In the genomic region with DNA sequence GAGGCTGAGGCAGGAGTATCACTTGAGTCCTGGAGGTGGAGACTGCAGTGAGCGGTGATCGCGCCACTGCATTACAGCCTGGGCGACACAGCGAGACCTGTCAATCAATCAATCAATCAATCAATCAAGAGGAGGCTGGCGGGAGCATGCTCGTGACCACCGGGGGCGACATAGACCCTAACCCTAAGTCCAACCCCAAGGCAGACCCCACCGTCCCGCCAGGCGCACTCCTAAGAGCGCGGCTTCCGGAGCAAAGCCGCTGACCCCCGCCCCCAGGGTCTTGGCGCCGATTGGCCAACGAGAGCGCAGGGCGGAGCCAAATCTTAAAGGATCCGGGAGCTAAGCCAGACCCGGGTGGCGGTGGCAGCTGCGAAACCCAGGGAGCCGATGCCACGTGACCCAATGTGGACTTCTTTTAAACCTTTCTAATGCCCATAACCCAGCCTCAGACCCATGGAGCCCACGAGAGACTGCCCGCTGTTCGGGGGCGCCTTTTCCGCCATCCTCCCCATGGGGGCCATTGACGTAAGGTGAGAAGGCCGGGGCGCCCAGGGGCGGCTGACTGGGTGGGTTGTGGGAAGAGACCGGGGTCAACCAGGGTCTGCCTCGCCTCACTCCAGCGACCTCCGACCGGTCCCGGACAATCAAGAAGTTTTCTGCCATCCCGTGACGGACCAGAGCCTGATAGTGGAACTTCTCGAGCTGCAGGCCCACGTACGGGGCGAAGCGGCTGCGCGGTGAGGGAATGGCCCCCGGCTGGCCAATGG, we compare ENCODE assay signal across 8 cellular contexts.
DNase-seq lines count a peak whose midpoint lies in the region; ATAC-seq lines count a peak whose summit lies in the region.

TSS of gene RANGRF (plus strand) at position 335 of the 767 bp plus-strand sequence. CDS start at position 454, 119 bp downstream.

- peak within 1 kb of the TSS; percentile 81 to 95 (median 86) for H3K27ac ChIP-seq in BLaER1 treated with 17β-estradiol and CSF1 and Interleukin-3, amounts not matched to agents 10 nM and 100 nM
- H3K27ac ChIP-seq in effector memory CD4-positive, alpha-beta T cell (ENCODE audit: insufficient read depth, low read length, poor library complexity, severe bottlenecking) = peak within 1 kb of the TSS; percentile 90

- H3K9me3 ChIP-seq in BLaER1 treated with 17β-estradiol and CSF1 and Interleukin-3, amounts not matched to agents 10 nM and 100 nM (replicated peaks in 1 of 11) = no peaks in the 10 kb centered on the region
- no peaks in the 10 kb centered on the region for H3K9me3 ChIP-seq in effector memory CD4-positive, alpha-beta T cell (ENCODE audit: control insufficient read depth, low read length)

- no peaks in the 10 kb centered on the region for H3K27me3 ChIP-seq in BLaER1 treated with 17β-estradiol and CSF1 and Interleukin-3, amounts not matched to agents 10 nM and 100 nM
- no peaks in the 10 kb centered on the region for H3K27me3 ChIP-seq in effector memory CD4-positive, alpha-beta T cell (replicated peaks; ENCODE audit: control insufficient read depth, insufficient read depth, low read length, poor library complexity, severe bottlenecking)

- H3K4me3 ChIP-seq in BLaER1 treated with 17β-estradiol and CSF1 and Interleukin-3, amounts not matched to agents 10 nM and 100 nM = peak within 1 kb of the TSS; percentile 74 to 86 (median 81)
- peak within 1 kb of the TSS; percentile 96 for H3K4me3 ChIP-seq in effector memory CD4-positive, alpha-beta T cell (ENCODE audit: insufficient read depth, low read depth, low read length, poor library complexity, severe bottlenecking)

- DNase-seq in GM19240 (ENCODE audit: insufficient read length, low spot score) = peak; percentile 82
- DNase-seq in NCI-H82 treated with DMSO at 0.1 percent for 48 hours (lab: John Stamatoyannopoulos, UW; ENCODE audit: unreplicated experiment) = peak; percentile 94
- peak; percentile 93 for DNase-seq in activated CD8-positive, alpha-beta memory T cell treated with anti-CD3 and anti-CD28 coated beads for 24 hours
- DNase-seq in effector memory CD4-positive, alpha-beta T cell = peak; percentile 62 to 77 (median 71)
- peak; percentile 95 for DNase-seq in medulla oblongata (ENCODE audit: extremely low spot score)
- peak; percentile 65 to 90 (median 65) for DNase-seq in stimulated activated CD4-positive, alpha-beta T cell treated with anti-CD3 and anti-CD28 coated beads, TNF-alpha, amount 100 ng/mL, for 48 hours (ENCODE audit: low read depth in 3 of 3)

- H4K20me1 ChIP-seq in BLaER1 treated with 17β-estradiol and CSF1 and Interleukin-3, amounts not matched to agents 10 nM and 100 nM = peaks cover 0 to 7% (median 0%) of the 10 kb centered on the region in 11 experiments; a peak in 1 of 22 replicates

- H3K4me1 ChIP-seq in BLaER1 treated with 17β-estradiol and CSF1 and Interleukin-3, amounts not matched to agents 10 nM and 100 nM = peaks cover 46 to 58% (median 52%) of the 10 kb centered on the region in 10 experiments
- H3K4me1 ChIP-seq in effector memory CD4-positive, alpha-beta T cell (ENCODE audit: control insufficient read depth, insufficient read depth, low read length, poor library complexity, severe bottlenecking) = peaks cover 24% of the 10 kb centered on the region

- peak; percentile 47 for ATAC-seq in HG03565 (IDR thresholded peaks at IDR 0.05; ENCODE audit: unreplicated experiment)

- peaks cover 0 to 15% (median 0%) of the 10 kb centered on the region in 11 experiments; a peak in 2 of 22 replicates for H3K36me3 ChIP-seq in BLaER1 treated with 17β-estradiol and CSF1 and Interleukin-3, amounts not matched to agents 10 nM and 100 nM
- no peaks in the 10 kb centered on the region for H3K36me3 ChIP-seq in effector memory CD4-positive, alpha-beta T cell (ENCODE audit: control insufficient read depth, insufficient read depth, low read length)

- H3K4me2 ChIP-seq in BLaER1 treated with 17β-estradiol and CSF1 and Interleukin-3, amounts not matched to agents 10 nM and 100 nM = peak within 1 kb of the TSS; percentile 86 to 100 (median 97)

- H3K9ac ChIP-seq in BLaER1 treated with 17β-estradiol and CSF1 and Interleukin-3, amounts not matched to agents 10 nM and 100 nM = peak within 1 kb of the TSS; percentile 81 to 95 (median 88)

Comparison
In these comparisons a context has a peak if more than half of its experiments do, and no peak if none do; other contexts are left out.
1. Peak in every context shown above with its lines: DNase-seq, ATAC-seq, H3K4me3 ChIP-seq and H3K27ac ChIP-seq.